10 cellular contexts compared by ENCODE assay signal in genomic region chr13:75798353-75799245, GRCh38.
A peak's percentile ranks its signal among the peaks of the same experiment; 100 is the strongest.
DNase-seq lines count a peak whose midpoint lies in the region; ATAC-seq and TF ChIP-seq lines count a peak whose summit lies in the region.
"Had no signal": no experiment of that assay in that cellular context is flagged by ENCODE, and none has a peak within 500 bp of the region (broad histone marks: within the 10 kb centered on the region; RNA-seq: fewer than 3 reads in every experiment).

No MANE protein-coding gene starts in this region.

- peaks cover 9% of the 10 kb centered on the region for H3K36me3 Mint-ChIP-seq in activated CD8-positive, alpha-beta memory T cell treated with anti-CD3 and anti-CD28 coated beads, Interleukin-2, amount 10 ng/mL, durations not matched to agents 7 days and 5 days

- no peak overlapping the region for H3K4me3 ChIP-seq in choroid plexus epithelial cell (ENCODE audit: low read depth, low read length)

- H3K27me3 Mint-ChIP-seq in activated CD8-positive, alpha-beta memory T cell treated with anti-CD3 and anti-CD28 coated beads, Interleukin-2, amount 10 ng/mL, durations not matched to agents 7 days and 5 days = no peaks in the 10 kb centered on the region

- peak; percentile 39 for ATAC-seq in activated CD8-positive, alpha-beta memory T cell treated with anti-CD3 and anti-CD28 coated beads, Interleukin-2, amount 10 ng/mL, durations not matched to agents 7 days and 5 days

- no peak for DNase-seq in activated CD8-positive, alpha-beta memory T cell treated with anti-CD3 and anti-CD28 coated beads, Interleukin-2, amount 10 ng/mL, durations not matched to agents 7 days and 5 days
- no peak for DNase-seq in activated CD8-positive, alpha-beta memory T cell treated with anti-CD3 and anti-CD28 coated beads, Interleukin-2, amount 50 U/mL, for 48 hours
- DNase-seq in LoVo (ENCODE audit: low spot score) (peak; percentile 85), choroid plexus epithelial cell (ENCODE audit: low read depth) (peak; percentile 35), renal cortical epithelial cell (ENCODE audit: low read depth) (peak; percentile 84), GM10266 (ENCODE audit: extremely low spot score) (no peak), islet precursor cell (no peak), mucosa of gallbladder (ENCODE audit: low spot score) (no peak)
- DNase-seq: NCI-H1436, retina had no signal

- no peaks in the 10 kb centered on the region for H3K9me3 Mint-ChIP-seq in activated CD8-positive, alpha-beta memory T cell treated with anti-CD3 and anti-CD28 coated beads, Interleukin-2, amount 10 ng/mL, durations not matched to agents 7 days and 5 days (ENCODE audit: low read depth)

- no peak overlapping the region for H3K4me3 Mint-ChIP-seq in activated CD8-positive, alpha-beta memory T cell treated with anti-CD3 and anti-CD28 coated beads, Interleukin-2, amount 10 ng/mL, durations not matched to agents 7 days and 5 days

- peaks cover 35% of the 10 kb centered on the region for H3K4me1 Mint-ChIP-seq in activated CD8-positive, alpha-beta memory T cell treated with anti-CD3 and anti-CD28 coated beads, Interleukin-2, amount 10 ng/mL, durations not matched to agents 7 days and 5 days

- H3K27ac Mint-ChIP-seq in activated CD8-positive, alpha-beta memory T cell treated with anti-CD3 and anti-CD28 coated beads, Interleukin-2, amount 10 ng/mL, durations not matched to agents 7 days and 5 days = no peak overlapping the region

- TF ChIP-seq CTCF in choroid plexus epithelial cell (conservative IDR thresholded peaks at IDR 0.05; ENCODE audit: low read depth, low read length) = no peak
- no peak for TF ChIP-seq CTCF in GM10266 (IDR thresholded peaks at IDR 0.05; ENCODE audit: control insufficient read depth, insufficient read depth, low read depth, missing control alignments)

- CTCF ChIA-PET in activated CD8-positive, alpha-beta memory T cell treated with anti-CD3 and anti-CD28 coated beads, Interleukin-2, amount 10 ng/mL, durations not matched to agents 7 days and 5 days (lab: Charles Lee) = no interaction called here

Comparison
In these comparisons a context has a peak if more than half of its experiments do, and no peak if none do; other contexts are left out.
1. DNase-seq: peak in LoVo (single experiment), choroid plexus epithelial cell (single experiment) and renal cortical epithelial cell (single experiment); none in activated CD8-positive, alpha-beta memory T cell treated with anti-CD3 and anti-CD28 coated beads, Interleukin-2, amount 10 ng/mL, durations not matched to agents 7 days and 5 days (single experiment), activated CD8-positive, alpha-beta memory T cell treated with anti-CD3 and anti-CD28 coated beads, Interleukin-2, amount 50 U/mL, for 48 hours (single experiment), GM10266 (single experiment), islet precursor cell (single experiment) and mucosa of gallbladder (single experiment).